14 cellular contexts compared by ENCODE assay signal in the genomic region with DNA sequence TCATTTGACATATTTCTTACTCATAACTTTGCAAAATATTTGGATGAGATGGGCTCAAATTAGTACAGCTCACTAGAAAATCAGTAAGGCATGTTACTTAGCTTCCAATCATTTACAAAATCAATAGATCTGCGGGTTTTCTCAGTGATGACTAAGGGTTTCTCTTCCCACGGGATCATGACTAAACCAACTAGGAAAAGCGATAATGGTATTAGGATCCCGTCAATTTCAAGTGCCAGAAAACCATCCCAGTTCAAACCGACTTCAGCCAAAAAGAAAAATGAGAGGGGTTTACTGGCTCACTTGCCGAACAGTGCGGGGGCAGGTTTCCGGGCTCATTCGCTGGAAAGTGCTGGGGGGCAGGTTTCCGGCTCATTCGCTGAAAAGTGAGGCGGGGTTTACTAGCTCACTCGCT.
DNase-seq lines count a peak whose midpoint lies in the region; ATAC-seq and TF ChIP-seq lines count a peak whose summit lies in the region.
"Had no signal": no experiment of that assay in that cellular context is flagged by ENCODE, and none has a peak within 500 bp of the region (broad histone marks: within the 10 kb centered on the region; RNA-seq: fewer than 3 reads in every experiment).

No MANE protein-coding gene starts in this region.

- 88% methylated on average over 13 of the region's 13 CpGs for WGBS in mesenchymal stem cell

- intact Hi-C loops in A673 (cut with micrococcal nuclease; ENCODE audit: unreplicated experiment), result no loop called here

- H2AFZ ChIP-seq in mesenchymal stem cell (ENCODE audit: low read depth, low read length), result no peak overlapping the region

- H3K27me3 ChIP-seq in A673 (replicated peaks; ENCODE audit: insufficient read depth, low read depth, low read length, poor library complexity) (no peaks in the 10 kb centered on the region), mesenchymal stem cell (ENCODE audit: control insufficient read depth in 1 of 2, insufficient read depth in 1 of 2, low read length in 2 of 2) (no peaks in the 10 kb centered on the region)
- H3K27me3 ChIP-seq: ascending aorta had no signal

- H3K4me1 ChIP-seq in A673 (ENCODE audit: insufficient read depth, low read length, poor library complexity, severe bottlenecking) (no peaks in the 10 kb centered on the region), mesenchymal stem cell (ENCODE audit: control insufficient read depth, insufficient read depth, low read depth, low read length) (no peaks in the 10 kb centered on the region)
- H3K4me1 ChIP-seq: ascending aorta had no signal

- no peaks in the 10 kb centered on the region for H3K27me3 Mint-ChIP-seq in activated T-helper 17 cell treated with anti-CD3 and anti-CD28 coated beads, Interleukin-2, amount 50 U/mL, for 72 hours
- H3K27me3 Mint-ChIP-seq in WTC11 (ENCODE audit: low read depth), result no peaks in the 10 kb centered on the region

- H3K4me3 ChIP-seq in A673 (ENCODE audit: low read depth, low read length, poor library complexity, severe bottlenecking) (peak overlapping the region; percentile 1), mesenchymal stem cell (ENCODE audit: insufficient read depth in 1 of 2, low read depth in 1 of 2, low read length in 2 of 2) (peak overlapping the region in 1 of 2 experiments; percentile 61)

- DNase-seq in A673 (ENCODE audit: low spot score) (peak; percentile 54), GM03348 (ENCODE audit: low spot score) (peak; percentile 83), mesenchymal stem cell (no peak), NCI-H1930 (lab: John Stamatoyannopoulos, UW) (no peak), NCI-H524 treated with DMSO at 0.1 percent for 48 hours (lab: John Stamatoyannopoulos, UW) (no peak), WTC11 (ENCODE audit: low spot score) (no peak), DMS153 treated with DMSO at 0.1 percent for 48 hours (lab: John Stamatoyannopoulos, UW; ENCODE audit: unreplicated experiment) (no peak)
- DNase-seq: ACHN; naive B cell; NCI-H1694 treated with DMSO at 0.1 percent for 48 hours; SHP77; stimulated activated naive B cell treated with anti-CD40 and anti-IgM and Interleukin-4, amounts not matched to agents 10 μg/mL and 1 μg/mL and 100 μg/mL, for 72 hours had no signal

- peak overlapping the region; percentile 93 for H3K9ac ChIP-seq in mesenchymal stem cell (ENCODE audit: low read length)

- peak overlapping the region; percentile 86 for H3K27ac Mint-ChIP-seq in activated T-helper 17 cell treated with anti-CD3 and anti-CD28 coated beads, Interleukin-2, amount 50 U/mL, for 72 hours
- no peak overlapping the region for H3K27ac Mint-ChIP-seq in WTC11
- H3K27ac Mint-ChIP-seq: naive B cell; stimulated activated naive B cell treated with anti-CD40 and anti-IgM and Interleukin-4, amounts not matched to agents 10 μg/mL and 1 μg/mL and 100 μg/mL, for 72 hours had no signal

- BruUV-seq in A673 (replicated peaks; lab: Mats Ljungman, UMichigan), result no TSS peak

- H2BK5ac ChIP-seq in mesenchymal stem cell (ENCODE audit: low read depth, low read length, poor library complexity, severe bottlenecking), result no peak overlapping the region

- no peak overlapping the region for H2AK5ac ChIP-seq in mesenchymal stem cell (ENCODE audit: low read length, severe bottlenecking)

- no peak overlapping the region for H2BK12ac ChIP-seq in mesenchymal stem cell (ENCODE audit: low read length in 2 of 2)

- CTCF ChIA-PET in A673 (lab: Charles Lee), result no interaction called here
- CTCF ChIA-PET in WTC11 (lab: Charles Lee), result interaction anchor here (1.7 to 2.0 kb wide), 2 partner anchors 18 to 21 kb away, joined by 4 to 6 read pairs; no protein-coding TSS in a partner anchor

- H4K91ac ChIP-seq in mesenchymal stem cell (ENCODE audit: low read length), result no peak overlapping the region

- H3K9me3 Mint-ChIP-seq in activated T-helper 17 cell treated with anti-CD3 and anti-CD28 coated beads, Interleukin-2, amount 50 U/mL, for 72 hours, result peaks cover 5% of the 10 kb centered on the region
- H3K9me3 Mint-ChIP-seq in WTC11, result no peaks in the 10 kb centered on the region
- H3K9me3 Mint-ChIP-seq: naive B cell; stimulated activated naive B cell treated with anti-CD40 and anti-IgM and Interleukin-4, amounts not matched to agents 10 μg/mL and 1 μg/mL and 100 μg/mL, for 72 hours had no signal

- H3K9me3 ChIP-seq in A673 (ENCODE audit: low read depth, low read length, poor library complexity, severe bottlenecking) (no peaks in the 10 kb centered on the region), mesenchymal stem cell (ENCODE audit: control insufficient read depth, low read length) (no peaks in the 10 kb centered on the region)
- H3K9me3 ChIP-seq: ascending aorta had no signal

- no peak overlapping the region for H2BK120ac ChIP-seq in mesenchymal stem cell (ENCODE audit: low read depth, low read length)

- H3K27ac ChIP-seq in A673 (ENCODE audit: low read depth, low read length, poor library complexity, severe bottlenecking) (no peak overlapping the region), mesenchymal stem cell (ENCODE audit: low read length, poor library complexity, severe bottlenecking) (no peak overlapping the region)
- H3K27ac ChIP-seq: ascending aorta had no signal

- H2BK15ac ChIP-seq in mesenchymal stem cell (ENCODE audit: low read depth, poor library complexity, severe bottlenecking), result no peak overlapping the region

- no peak overlapping the region for H4K8ac ChIP-seq in mesenchymal stem cell (ENCODE audit: low read length)

- no peak for TF ChIP-seq CTCF in A673 (conservative IDR thresholded peaks at IDR 0.05; ENCODE audit: low read depth, low read length)
- TF ChIP-seq CTCF in WTC11 (IDR thresholded peaks at IDR 0.05), result no peak

- no peak overlapping the region for H3K23ac ChIP-seq in mesenchymal stem cell (ENCODE audit: low read length in 2 of 2)

- no peaks in the 10 kb centered on the region for H3K79me1 ChIP-seq in mesenchymal stem cell (replicated peaks; ENCODE audit: low read length, poor library complexity, severe bottlenecking)

- H3K14ac ChIP-seq in mesenchymal stem cell (ENCODE audit: low read length in 2 of 2), result no peak overlapping the region

- H3K4me2 ChIP-seq in mesenchymal stem cell (ENCODE audit: low read length, poor library complexity, severe bottlenecking), result no peak overlapping the region

- no peak overlapping the region for H3K18ac ChIP-seq in mesenchymal stem cell (ENCODE audit: low read depth in 1 of 2, low read length in 2 of 2)

- no peaks in the 10 kb centered on the region for H3K36me3 ChIP-seq in A673 (ENCODE audit: insufficient read depth, low read length, poor library complexity, severe bottlenecking)
- H3K36me3 ChIP-seq in mesenchymal stem cell (ENCODE audit: control insufficient read depth in 1 of 2, insufficient read depth in 2 of 2, low read depth in 1 of 2, low read length in 2 of 2), result no peaks in the 10 kb centered on the region
- H3K36me3 ChIP-seq: ascending aorta had no signal

- H3K4ac ChIP-seq in mesenchymal stem cell (ENCODE audit: low read depth in 1 of 2, low read length in 2 of 2), result no peak overlapping the region

- POLR2A ChIA-PET in A673 (lab: Charles Lee; ENCODE audit: low non-redundant PET), result no interaction called here
- POLR2A ChIA-PET in WTC11 (lab: Charles Lee), result no interaction called here

- H3K4me1 Mint-ChIP-seq in activated T-helper 17 cell treated with anti-CD3 and anti-CD28 coated beads, Interleukin-2, amount 50 U/mL, for 72 hours, result peaks cover 46% of the 10 kb centered on the region
- peaks cover 34% of the 10 kb centered on the region for H3K4me1 Mint-ChIP-seq in WTC11

- peaks cover 79% of the 10 kb centered on the region for H3K36me3 Mint-ChIP-seq in activated T-helper 17 cell treated with anti-CD3 and anti-CD28 coated beads, Interleukin-2, amount 50 U/mL, for 72 hours (ENCODE audit: low read depth)
- H3K36me3 Mint-ChIP-seq in WTC11, result no peaks in the 10 kb centered on the region
- H3K36me3 Mint-ChIP-seq: stimulated activated naive B cell treated with anti-CD40 and anti-IgM and Interleukin-4, amounts not matched to agents 10 μg/mL and 1 μg/mL and 100 μg/mL, for 72 hours had no signal

- ATAC-seq in activated T-helper 17 cell treated with anti-CD3 and anti-CD28 coated beads, Interleukin-2, amount 50 U/mL, for 72 hours (replicated peaks), result no peak
- no peak for ATAC-seq in WTC11
- ATAC-seq: stimulated activated naive B cell treated with anti-CD40 and anti-IgM and Interleukin-4, amounts not matched to agents 10 μg/mL and 1 μg/mL and 100 μg/mL, for 72 hours had no signal

- peak overlapping the region; percentile 45 for H3K4me3 Mint-ChIP-seq in activated T-helper 17 cell treated with anti-CD3 and anti-CD28 coated beads, Interleukin-2, amount 50 U/mL, for 72 hours
- H3K4me3 Mint-ChIP-seq in WTC11, result no peak overlapping the region
- H3K4me3 Mint-ChIP-seq: stimulated activated naive B cell treated with anti-CD40 and anti-IgM and Interleukin-4, amounts not matched to agents 10 μg/mL and 1 μg/mL and 100 μg/mL, for 72 hours had no signal

TF ChIP-seq in WTC11, 78 proteins besides CTCF, POLR2A, EP300 and RAD21:
- TF ChIP-seq, protein P1, sequence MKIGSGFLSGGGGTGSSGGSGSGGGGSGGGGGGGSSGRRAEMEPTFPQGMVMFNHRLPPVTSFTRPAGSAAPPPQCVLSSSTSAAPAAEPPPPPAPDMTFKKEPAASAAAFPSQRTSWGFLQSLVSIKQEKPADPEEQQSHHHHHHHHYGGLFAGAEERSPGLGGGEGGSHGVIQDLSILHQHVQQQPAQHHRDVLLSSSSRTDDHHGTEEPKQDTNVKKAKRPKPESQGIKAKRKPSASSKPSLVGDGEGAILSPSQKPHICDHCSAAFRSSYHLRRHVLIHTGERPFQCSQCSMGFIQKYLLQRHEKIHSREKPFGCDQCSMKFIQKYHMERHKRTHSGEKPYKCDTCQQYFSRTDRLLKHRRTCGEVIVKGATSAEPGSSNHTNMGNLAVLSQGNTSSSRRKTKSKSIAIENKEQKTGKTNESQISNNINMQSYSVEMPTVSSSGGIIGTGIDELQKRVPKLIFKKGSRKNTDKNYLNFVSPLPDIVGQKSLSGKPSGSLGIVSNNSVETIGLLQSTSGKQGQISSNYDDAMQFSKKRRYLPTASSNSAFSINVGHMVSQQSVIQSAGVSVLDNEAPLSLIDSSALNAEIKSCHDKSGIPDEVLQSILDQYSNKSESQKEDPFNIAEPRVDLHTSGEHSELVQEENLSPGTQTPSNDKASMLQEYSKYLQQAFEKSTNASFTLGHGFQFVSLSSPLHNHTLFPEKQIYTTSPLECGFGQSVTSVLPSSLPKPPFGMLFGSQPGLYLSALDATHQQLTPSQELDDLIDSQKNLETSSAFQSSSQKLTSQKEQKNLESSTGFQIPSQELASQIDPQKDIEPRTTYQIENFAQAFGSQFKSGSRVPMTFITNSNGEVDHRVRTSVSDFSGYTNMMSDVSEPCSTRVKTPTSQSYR (CRISPR knock-in tag; IDR thresholded peaks at IDR 0.05), result no peak
- TF ChIP-seq FOXJ3 (CRISPR knock-in tag; IDR thresholded peaks at IDR 0.05; ENCODE audit: borderline replicate concordance) (no peak), MYBL2 (CRISPR knock-in tag; IDR thresholded peaks at IDR 0.05) (no peak), SMAD3 (CRISPR knock-in tag; IDR thresholded peaks at IDR 0.05; ENCODE audit: borderline replicate concordance) (no peak), ZNF416 (CRISPR knock-in tag; IDR thresholded peaks at IDR 0.05) (no peak)

Comparison
In these comparisons a context has a peak if more than half of its experiments do, and no peak if none do; other contexts are left out.
1. DNase-seq: peak in A673 (single experiment) and GM03348 (single experiment); none in mesenchymal stem cell (single experiment), NCI-H1930 (0 of 2), NCI-H524 treated with DMSO at 0.1 percent for 48 hours (single experiment), WTC11 (single experiment) and DMS153 treated with DMSO at 0.1 percent for 48 hours (single experiment).